In the genomic region with DNA sequence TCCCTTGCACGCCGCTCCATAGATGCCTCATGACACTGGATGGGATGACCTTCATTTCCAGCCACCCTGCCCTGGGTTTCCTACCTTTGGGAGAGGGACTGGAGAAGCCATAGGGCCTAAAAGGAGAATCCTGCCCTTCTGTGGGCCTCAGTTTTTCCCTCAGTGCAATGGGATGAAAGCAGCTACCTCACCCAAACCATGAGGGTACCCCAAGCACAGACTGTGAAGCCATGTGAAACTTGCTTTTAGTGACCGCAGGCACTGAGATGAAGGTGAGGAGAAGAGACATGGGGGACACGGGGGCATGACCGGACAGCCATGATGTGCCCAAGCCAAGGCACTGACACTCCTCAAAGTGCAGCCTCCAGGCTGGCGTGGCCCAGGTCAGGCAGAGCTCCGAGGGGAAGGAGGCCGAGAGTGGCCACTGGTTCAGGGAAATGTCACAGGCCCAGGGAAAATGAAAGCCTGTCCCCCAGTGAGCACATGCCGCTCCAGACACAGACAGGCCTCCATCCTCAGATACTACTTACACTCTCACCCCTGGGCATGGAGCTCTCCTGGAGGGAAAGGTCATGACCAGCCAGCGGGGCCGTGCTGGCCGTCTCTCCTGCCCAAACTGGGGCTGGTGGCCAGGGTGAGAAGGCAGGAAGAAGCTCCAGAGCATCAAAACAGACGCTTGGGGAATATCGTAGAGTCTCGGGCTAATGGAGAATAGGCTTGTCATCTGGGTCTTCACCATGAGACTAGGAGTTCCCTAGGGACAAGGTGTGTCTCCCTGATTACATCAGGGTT, we compare ENCODE assay signal across 18 cellular contexts.
"Had no signal": no experiment of that assay in that cellular context is flagged by ENCODE, and none has a peak within 500 bp of the region (broad histone marks: within the 10 kb centered on the region; RNA-seq: fewer than 3 reads in every experiment).

No MANE protein-coding gene starts in this region.

- H3K9me3 ChIP-seq: SJSA1 had no signal

- H3K36me3 ChIP-seq: SJSA1 had no signal

- FAIRE-seq: RCC 7860 had no signal

- H3K4me1 ChIP-seq: SJSA1 had no signal

- H3K4me3 ChIP-seq: SJSA1, SK-N-MC had no signal

- H3K27me3 ChIP-seq: SJSA1 had no signal

- H3K27ac ChIP-seq: SJSA1, SK-N-MC had no signal

- DNase-seq: IMR-90, Karpas-422, KG1, MV-4-11, NCI-H1048, NCI-H1105, NCI-H1436 treated with DMSO at 0.1 percent for 48 hours, NCI-H187 treated with DMSO at 0.1 percent for 48 hours, NCI-H2029 treated with DMSO at 0.1 percent for 48 hours, NCI-H2107, NCI-H2227 treated with DMSO at 0.1 percent for 48 hours, NCI-H510A, Right ventricle myocardium superior, RPMI8226, SIG-M5 had no signal
